Comparison of ENCODE assay signal across 27 cellular contexts in genomic region chr5:133894143-133894542, GRCh38.
"Had no signal": no experiment of that assay in that cellular context is flagged by ENCODE, and none has a peak within 500 bp of the region (broad histone marks: within the 10 kb centered on the region; RNA-seq: fewer than 3 reads in every experiment).

No MANE protein-coding gene starts in this region.

- DNase-seq: activated B cell treated with CpG ODN at 0.5 μM for 24 hours; activated CD4-positive, alpha-beta T cell treated with anti-CD3 and anti-CD28 coated beads for 4 hours; activated CD4-positive, alpha-beta T cell treated with anti-CD3 and anti-CD28 coated beads, Interleukin-2, amount 50 U/mL, for 48 hours; activated naive CD4-positive, alpha-beta T cell treated with Interleukin-2 at 50 U/mL for 16 hours; activated naive CD8-positive, alpha-beta T cell treated with anti-CD3 and anti-CD28 coated beads, Interleukin-2, amount 10 ng/mL, durations not matched to agents 7 days and 5 days; activated T-cell treated with anti-CD3 and anti-CD28 coated beads, Interleukin-2, amount 50 U/mL, for 48 hours; amniotic stem cell; cerebellar nuclear complex; endodermal cell; esophagus squamous epithelium; kidney; pancreas; right lobe of liver; small intestine; stimulated activated CD4-positive, alpha-beta T cell treated with anti-CD3 and anti-CD28 coated beads, Interleukin-15, amount 100 ng/mL, for 24 hours; stomach; T1000; transverse colon had no signal

- H3K4me1 Mint-ChIP-seq: activated naive CD8-positive, alpha-beta T cell treated with anti-CD3 and anti-CD28 coated beads, Interleukin-2, amount 10 ng/mL, durations not matched to agents 7 days and 5 days; endodermal cell had no signal

- H3K9me3 ChIP-seq: breast epithelium, esophagus squamous epithelium, neutrophil, pancreas, right lobe of liver, stomach, suprapubic skin, transverse colon, vagina had no signal

- H3K36me3 ChIP-seq: breast epithelium, esophagus squamous epithelium, neutrophil, pancreas, right lobe of liver, stomach, suprapubic skin, transverse colon, vagina had no signal

- H3K27ac Mint-ChIP-seq: activated B cell treated with CpG ODN at 0.5 μM for 24 hours; activated naive CD8-positive, alpha-beta T cell treated with anti-CD3 and anti-CD28 coated beads, Interleukin-2, amount 10 ng/mL, durations not matched to agents 7 days and 5 days; endodermal cell; naive thymus-derived CD8-positive, alpha-beta T cell; stimulated activated memory B cell treated with anti-CD40 and anti-IgM and Interleukin-4, amounts not matched to agents 10 μg/mL and 1 μg/mL and 100 μg/mL, for 72 hours; T-helper 1 cell treated with Interleukin-12 subunit alpha and Interleukin-12 subunit beta and Interleukin-4 antibody, amounts not matched to agents 30 μg/mL and 1 μg/mL, for 36 hours had no signal

- H3K36me3 Mint-ChIP-seq: activated naive CD8-positive, alpha-beta T cell treated with anti-CD3 and anti-CD28 coated beads, Interleukin-2, amount 10 ng/mL, durations not matched to agents 7 days and 5 days; naive thymus-derived CD8-positive, alpha-beta T cell; stimulated activated memory B cell treated with anti-CD40 and anti-IgM and Interleukin-4, amounts not matched to agents 10 μg/mL and 1 μg/mL and 100 μg/mL, for 72 hours had no signal

- H3K4me3 Mint-ChIP-seq: activated B cell treated with CpG ODN at 0.5 μM for 24 hours; activated naive CD8-positive, alpha-beta T cell treated with anti-CD3 and anti-CD28 coated beads, Interleukin-2, amount 10 ng/mL, durations not matched to agents 7 days and 5 days; endodermal cell; naive thymus-derived CD8-positive, alpha-beta T cell; stimulated activated memory B cell treated with anti-CD40 and anti-IgM and Interleukin-4, amounts not matched to agents 10 μg/mL and 1 μg/mL and 100 μg/mL, for 72 hours; T-helper 1 cell treated with Interleukin-12 subunit alpha and Interleukin-12 subunit beta and Interleukin-4 antibody, amounts not matched to agents 30 μg/mL and 1 μg/mL, for 36 hours had no signal

- H3K9me3 Mint-ChIP-seq: activated B cell treated with CpG ODN at 0.5 μM for 24 hours; activated naive CD8-positive, alpha-beta T cell treated with anti-CD3 and anti-CD28 coated beads, Interleukin-2, amount 10 ng/mL, durations not matched to agents 7 days and 5 days; endodermal cell; naive thymus-derived CD8-positive, alpha-beta T cell; stimulated activated memory B cell treated with anti-CD40 and anti-IgM and Interleukin-4, amounts not matched to agents 10 μg/mL and 1 μg/mL and 100 μg/mL, for 72 hours; T-helper 1 cell treated with Interleukin-12 subunit alpha and Interleukin-12 subunit beta and Interleukin-4 antibody, amounts not matched to agents 30 μg/mL and 1 μg/mL, for 36 hours had no signal

- ATAC-seq: left lobe of liver; naive thymus-derived CD8-positive, alpha-beta T cell; pancreas; stimulated activated memory B cell treated with anti-CD40 and anti-IgM and Interleukin-4, amounts not matched to agents 10 μg/mL and 1 μg/mL and 100 μg/mL, for 72 hours had no signal

- H3K27ac ChIP-seq: breast epithelium, coronary artery, esophagus squamous epithelium, neutrophil, pancreas, right lobe of liver, stomach, suprapubic skin, transverse colon, vagina had no signal

- H3K27me3 ChIP-seq: breast epithelium, esophagus squamous epithelium, pancreas, right lobe of liver, stomach, suprapubic skin, transverse colon, vagina had no signal

- H3K4me1 ChIP-seq: breast epithelium, esophagus squamous epithelium, pancreas, right lobe of liver, stomach, transverse colon, vagina had no signal

- FAIRE-seq: kidney, pancreas, small intestine had no signal

- H3K4me3 ChIP-seq: breast epithelium, coronary artery, esophagus squamous epithelium, pancreas, right lobe of liver, stomach, suprapubic skin, transverse colon, vagina had no signal

- H3K27me3 Mint-ChIP-seq: activated B cell treated with CpG ODN at 0.5 μM for 24 hours; stimulated activated memory B cell treated with anti-CD40 and anti-IgM and Interleukin-4, amounts not matched to agents 10 μg/mL and 1 μg/mL and 100 μg/mL, for 72 hours had no signal
